ENCODE assay signal across 18 cellular contexts in genomic region chr3:15120986-15121385, GRCh38. TPM values are rescaled to one million over a fixed set of nuclear protein-coding genes. Genes with fewer than 3 reads are reported as not detected.
A peak's percentile ranks its signal among the peaks of the same experiment; 100 is the strongest.
DNase-seq lines count a peak whose midpoint lies in the region; ATAC-seq and TF ChIP-seq lines count a peak whose summit lies in the region.
"Had no signal": no experiment of that assay in that cellular context is flagged by ENCODE, and none has a peak within 500 bp of the region (broad histone marks: within the 10 kb centered on the region; RNA-seq: fewer than 3 reads in every experiment).

No MANE protein-coding gene starts in this region.

- TF ChIP-seq CTCF in breast epithelium (IDR thresholded peaks at IDR 0.05) = no peak
- no peak for TF ChIP-seq CTCF in endothelial cell (IDR thresholded peaks at IDR 0.05; ENCODE audit: unreplicated experiment)

- H3K27me3 ChIP-seq in breast epithelium = no peaks in the 10 kb centered on the region
- H3K27me3 ChIP-seq: ovary, vagina had no signal

- intact Hi-C loops in breast epithelium (cut with DNase I; ENCODE audit: low total_unique reads) = no loop called here

- no peaks in the 10 kb centered on the region for H3K4me1 ChIP-seq in breast epithelium
- H3K4me1 ChIP-seq: vagina had no signal

- no peaks in the 10 kb centered on the region for H3K36me3 ChIP-seq in breast epithelium
- H3K36me3 ChIP-seq: ovary, vagina had no signal

- DNase-seq in T47D (ENCODE audit: low read depth in 1 of 2, low spot score in 1 of 2) (peak; percentile 45 to 65), breast epithelium (ENCODE audit: low spot score in 2 of 2) (no peak), NCI-H510A treated with DMSO at 0.1 percent for 48 hours (lab: John Stamatoyannopoulos, UW) (peak; percentile 5), GOT3 (lab: John Stamatoyannopoulos, UW) (no peak), endothelial cell (ENCODE audit: low spot score) (no peak)
- DNase-seq in activated naive CD4-positive, alpha-beta T cell treated with anti-CD3 and anti-CD28 coated beads, Interleukin-2, amount 50 U/mL, for 16 hours = no peak
- DNase-seq: amniotic stem cell; caudate nucleus; CD4-positive, alpha-beta memory T cell; left ventricle myocardium superior; NCI-H446; ovary; stimulated activated CD4-positive, alpha-beta T cell treated with anti-CD3 and anti-CD28 coated beads, Interleukin-2, amount 100 ng/mL, for 24 hours; T-helper 2 cell had no signal

- ATAC-seq in HG03460 (IDR thresholded peaks at IDR 0.05; ENCODE audit: unreplicated experiment) = peak; percentile 70
- no peak for ATAC-seq in GM21515 (IDR thresholded peaks at IDR 0.05; ENCODE audit: unreplicated experiment)
- ATAC-seq: left ventricle myocardium superior, sciatic nerve had no signal

- H3K9me3 ChIP-seq in breast epithelium = no peaks in the 10 kb centered on the region
- H3K9me3 ChIP-seq: ovary, vagina had no signal

- H3K27ac ChIP-seq in breast epithelium = no peak overlapping the region
- H3K27ac ChIP-seq: ovary, vagina had no signal

- H3K4me1 Mint-ChIP-seq in endothelial cell (ENCODE audit: unreplicated experiment) = no peaks in the 10 kb centered on the region

- H3K36me3 Mint-ChIP-seq in endothelial cell (ENCODE audit: low read depth, unreplicated experiment) = no peaks in the 10 kb centered on the region
- H3K36me3 Mint-ChIP-seq: CD4-positive, alpha-beta memory T cell had no signal

- no peaks in the 10 kb centered on the region for H3K9me3 Mint-ChIP-seq in endothelial cell (ENCODE audit: unreplicated experiment)

- in situ Hi-C loops in T47D (cut with HindIII; ENCODE audit: low pct_unique_long_range_greater_than_20kb, low sequenced_read_pairs) = no loop called here

- no peak overlapping the region for H3K4me3 Mint-ChIP-seq in endothelial cell (ENCODE audit: unreplicated experiment)
- H3K4me3 Mint-ChIP-seq: CD4-positive, alpha-beta memory T cell had no signal

- H3K27ac Mint-ChIP-seq in endothelial cell (ENCODE audit: unreplicated experiment) = no peak overlapping the region
- H3K27ac Mint-ChIP-seq: CD4-positive, alpha-beta memory T cell had no signal

- no peak overlapping the region for H3K4me3 ChIP-seq in breast epithelium
- H3K4me3 ChIP-seq: ovary, vagina had no signal

- TF ChIP-seq POLR2A in breast epithelium (IDR thresholded peaks at IDR 0.05) = no peak

- peaks cover 2% of the 10 kb centered on the region for H3K27me3 Mint-ChIP-seq in endothelial cell (ENCODE audit: unreplicated experiment)

RNA-seq across cellular contexts. Expression of gene RBSN, which starts 22.0 kb away (rescaled TPM):
- total RNA-seq in breast epithelium (10 to 100 TPM; 28.6 to 30.5 (median 29.6) TPM), endothelial cell (ENCODE audit: unreplicated experiment) (25.7 TPM)

RNA-seq across cellular contexts. Expression of gene MRPS25, which starts 55.9 kb away (rescaled TPM):
- 10 to 100 TPM; 19.5 to 40.0 (median 36.4) TPM for total RNA-seq in breast epithelium
- total RNA-seq in endothelial cell (ENCODE audit: unreplicated experiment) = 36.4 TPM

Comparison
In these comparisons a context has a peak if more than half of its experiments do, and no peak if none do; other contexts are left out.
1. DNase-seq: peak in T47D (2 of 2) and NCI-H510A treated with DMSO at 0.1 percent for 48 hours (single experiment); none in breast epithelium (0 of 2), activated naive CD4-positive, alpha-beta T cell treated with anti-CD3 and anti-CD28 coated beads, Interleukin-2, amount 50 U/mL, for 16 hours (single experiment), GOT3 (single experiment) and endothelial cell (single experiment).